Comparison of ENCODE assay signal across 20 cellular contexts in the genomic region with DNA sequence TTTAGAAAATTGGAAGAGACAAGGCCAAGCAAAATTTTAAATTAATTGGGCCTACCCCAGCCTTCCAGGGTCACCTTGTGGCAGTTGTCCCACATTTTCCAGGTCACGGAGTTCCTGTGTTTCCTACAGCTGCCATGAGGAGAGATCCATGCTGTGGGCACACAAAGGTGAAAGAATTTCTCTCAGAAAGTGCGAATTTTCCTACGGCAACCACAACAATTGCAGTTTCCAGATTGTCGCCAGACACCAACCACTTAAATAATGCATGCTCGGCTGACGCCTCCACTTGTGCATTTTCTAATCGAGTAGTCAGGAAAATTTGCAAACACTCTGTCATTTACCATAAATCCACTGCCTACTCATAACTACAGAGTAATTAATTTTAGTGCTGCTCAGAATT.
"Had no signal": no experiment of that assay in that cellular context is flagged by ENCODE, and none has a peak within 500 bp of the region (broad histone marks: within the 10 kb centered on the region; RNA-seq: fewer than 3 reads in every experiment).

No MANE protein-coding gene starts in this region.

- H3K27ac ChIP-seq: adrenal gland, ascending aorta, gastroesophageal sphincter, sigmoid colon, thyroid gland had no signal

- ATAC-seq: activated T-helper 17 cell treated with anti-CD3 and anti-CD28 coated beads, Interleukin-2, amount 50 U/mL, for 72 hours; gastroesophageal sphincter; left ventricle myocardium superior had no signal

- H3K4me3 ChIP-seq: adrenal gland, ascending aorta, gastroesophageal sphincter, sigmoid colon, thyroid gland had no signal

- DNase-seq: activated CD4-positive, alpha-beta T cell treated with anti-CD3 and anti-CD28 coated beads for 1 hour; activated CD4-positive, alpha-beta T cell treated with anti-CD3 and anti-CD28 coated beads, Interleukin-2, amount 50 U/mL, for 4 hours; activated CD8-positive, alpha-beta memory T cell treated with anti-CD3 and anti-CD28 coated beads for 24 hours; activated CD8-positive, alpha-beta memory T cell treated with anti-CD3 and anti-CD28 coated beads, Interleukin-2, amount 50 U/mL, for 4 hours; activated T-cell treated with anti-CD3 and anti-CD28 coated beads, Interleukin-2, amount 50 U/mL, for 24 hours; adrenal gland; cortex of kidney; endodermal cell; head of caudate nucleus; hypothalamus; left ventricle myocardium superior; occipital lobe; sigmoid colon; stimulated activated CD4-positive, alpha-beta T cell treated with anti-CD3 and anti-CD28 coated beads, Interleukin-4, amount 100 ng/mL, for 1 hour; stimulated activated naive CD4-positive, alpha-beta T cell; T-helper 9 cell; thyroid gland had no signal

- H3K9me3 ChIP-seq: adrenal gland, ascending aorta, gastroesophageal sphincter, sigmoid colon, thyroid gland had no signal

- H3K27me3 ChIP-seq: adrenal gland, ascending aorta, gastroesophageal sphincter, sigmoid colon, thyroid gland had no signal

- H3K4me1 ChIP-seq: adrenal gland, ascending aorta, sigmoid colon had no signal

- H3K36me3 ChIP-seq: adrenal gland, ascending aorta, gastroesophageal sphincter, sigmoid colon, thyroid gland had no signal
